Comparison of ENCODE assay signal across 1 cellular context in genomic region chr11:77170107-77170506, GRCh38.
TF ChIP-seq lines count a peak whose summit lies in the region.

No MANE protein-coding gene starts in this region.

TF ChIP-seq in H1, 55 proteins besides CTCF, POLR2A, EP300 and RAD21:
- TF ChIP-seq TAF7 (optimal IDR thresholded peaks at IDR 0.05; ENCODE audit: borderline replicate concordance, low read depth, low read length), result no peak
- 0 out of 2 replicates have a peak, but pooled peaks have one; percentile 14 for TF ChIP-seq MAX (IDR thresholded peaks at IDR 0.05)
- TF ChIP-seq SUZ12 (IDR thresholded peaks at IDR 0.05; ENCODE audit: low read length), result no peak
- TF ChIP-seq POLR2AphosphoS5 (IDR thresholded peaks at IDR 0.05; ENCODE audit: low read depth, low read length), result 0 out of 2 replicates have a peak, but pooled peaks have one; percentile 56
- TF ChIP-seq TAF1 (IDR thresholded peaks at IDR 0.05; ENCODE audit: low read depth, low read length), result 0 out of 2 replicates have a peak, but pooled peaks have one; percentile 28
- peak; percentile 94 for TF ChIP-seq TEAD4 (IDR thresholded peaks at IDR 0.05; ENCODE audit: low read depth, low read length)
- 0 out of 2 replicates have a peak, but pooled peaks have one; percentile 22 for TF ChIP-seq SP1 (IDR thresholded peaks at IDR 0.05; ENCODE audit: low read depth, low read length)
- TF ChIP-seq CTBP2 (IDR thresholded peaks at IDR 0.05; ENCODE audit: borderline replicate concordance, insufficient read depth, insufficient read length, low read length), result peak; percentile 58
- no peak for TF ChIP-seq GTF2F1 (IDR thresholded peaks at IDR 0.05; ENCODE audit: borderline replicate concordance, low read depth, low read length)
- TF ChIP-seq TCF12 (IDR thresholded peaks at IDR 0.05; ENCODE audit: low read depth, low read length), result 0 out of 2 replicates have a peak, but pooled peaks have one; percentile 17
TF ChIP-seq in H1: peak in this region for 7.
